Comparison of ENCODE assay signal across 15 cellular contexts in genomic region chr4:121863787-121864186, GRCh38.
"Had no signal": no experiment of that assay in that cellular context is flagged by ENCODE, and none has a peak within 500 bp of the region (broad histone marks: within the 10 kb centered on the region; RNA-seq: fewer than 3 reads in every experiment).

No MANE protein-coding gene starts in this region.

- H3K27ac ChIP-seq: cardiac muscle cell, skin epidermis, tibial nerve had no signal

- H3K4me3 ChIP-seq: cardiac muscle cell, skin epidermis, tibial nerve had no signal

- ATAC-seq: activated CD8-positive, alpha-beta T cell treated with anti-CD3 and anti-CD28 coated beads for 36 hours; activated T-cell treated with anti-CD3 and anti-CD28 coated beads, Interleukin-2, amount 50 U/mL, for 4 hours; natural killer cell treated with Interleukin-12 subunit alpha and Interleukin-12 subunit beta and Interleukin-15 and Interleukin-18, amount 100 ng/mL, for 72 hours; right cardiac atrium; T-helper 17 cell had no signal

- H3K27me3 ChIP-seq: cardiac muscle cell, tibial nerve had no signal

- DNase-seq: activated B cell treated with CpG ODN at 0.5 μM for 24 hours; activated CD4-positive, alpha-beta T cell treated with anti-CD3 and anti-CD28 coated beads for 48 hours; activated CD8-positive, alpha-beta T cell treated with anti-CD3 and anti-CD28 coated beads for 36 hours; activated effector memory CD4-positive, alpha-beta T cell treated with Interleukin-2 at 50 U/mL for 16 hours; activated T-cell treated with anti-CD3 and anti-CD28 coated beads, Interleukin-2, amount 50 U/mL, for 4 hours; anterior cingulate cortex; occipital lobe; right cardiac atrium; stimulated activated CD4-positive, alpha-beta T cell treated with anti-CD3 and anti-CD28 coated beads, Interleukin-4, amount 100 ng/mL, for 24 hours; stimulated activated naive CD4-positive, alpha-beta T cell; T-helper 17 cell had no signal
